Comparison of ENCODE assay signal across 11 cellular contexts in the genomic region with DNA sequence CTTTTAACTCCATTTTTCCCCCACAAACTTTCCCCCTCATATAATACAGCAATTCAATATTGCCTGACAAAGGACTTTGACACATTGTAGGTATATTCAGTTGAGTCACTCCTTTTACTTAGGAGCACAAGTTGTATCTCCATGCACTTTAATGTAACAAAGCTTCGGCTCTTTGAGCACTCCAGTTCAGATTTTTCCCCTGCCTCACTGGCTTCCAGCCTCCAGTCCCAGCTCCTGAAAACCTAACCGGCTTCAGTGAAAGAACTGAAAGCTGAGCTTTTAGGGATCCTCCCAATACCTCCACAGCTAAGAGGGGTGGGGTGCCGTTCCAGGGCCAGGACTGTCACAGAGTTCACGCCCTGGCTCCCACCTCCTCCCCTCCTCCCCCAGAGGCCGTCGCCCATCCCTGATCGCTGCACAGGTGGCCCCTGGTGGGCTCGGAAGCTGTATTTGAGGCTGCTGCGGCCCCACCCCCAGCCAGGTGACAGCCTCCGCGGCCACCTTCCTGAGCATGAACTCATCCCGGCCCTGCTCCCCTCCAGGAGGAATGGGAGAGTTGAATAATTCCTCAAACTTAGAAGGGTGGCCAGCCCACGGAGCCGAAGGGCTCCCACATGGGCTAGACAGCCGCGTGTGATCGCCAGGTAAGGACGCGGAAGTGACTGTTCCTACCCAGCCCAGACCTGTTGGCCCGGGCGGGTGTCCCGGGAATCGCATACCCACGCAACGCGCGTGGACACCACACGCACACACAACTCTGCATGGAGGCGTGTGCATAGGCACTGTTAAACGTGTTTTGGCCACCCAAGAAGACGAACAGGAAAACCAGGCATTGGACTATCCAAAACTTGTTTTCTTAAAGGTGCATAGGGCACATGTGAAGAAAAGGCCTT. TPM values are rescaled to one million over a fixed set of nuclear protein-coding genes. Genes with fewer than 3 reads are reported as not detected.
A peak's percentile ranks its signal among the peaks of the same experiment; 100 is the strongest.
DNase-seq lines count a peak whose midpoint lies in the region; ATAC-seq and TF ChIP-seq lines count a peak whose summit lies in the region.
"Had no signal": no experiment of that assay in that cellular context is flagged by ENCODE, and none has a peak within 500 bp of the region (broad histone marks: within the 10 kb centered on the region; RNA-seq: fewer than 3 reads in every experiment).

No MANE protein-coding gene starts in this region.

- no peaks in the 10 kb centered on the region for H4K20me1 ChIP-seq in neural cell (ENCODE audit: insufficient read depth)

- H2BK120ac ChIP-seq in mesendoderm (ENCODE audit: low read depth, low read length) = no peak overlapping the region

- no peak overlapping the region for H2AK5ac ChIP-seq in mesendoderm (ENCODE audit: low read length)

- H4K8ac ChIP-seq in mesendoderm (ENCODE audit: low read depth, low read length) = no peak overlapping the region

- H3K4me1 ChIP-seq in CD8-positive, alpha-beta T cell (ENCODE audit: insufficient read depth, low read length) = peaks cover 11% of the 10 kb centered on the region
- H3K4me1 ChIP-seq in mesendoderm (ENCODE audit: control insufficient read depth, low read depth, low read length) = peaks cover 6% of the 10 kb centered on the region

- H3K27ac ChIP-seq in CD8-positive, alpha-beta T cell (ENCODE audit: low read depth, low read length) = no peak overlapping the region
- H3K27ac ChIP-seq in epithelial cell of prostate (peak overlapping the region; percentile 70), neural cell (ENCODE audit: low read length) (no peak overlapping the region), mesendoderm (ENCODE audit: low read depth, low read length) (no peak overlapping the region)

- H3K27me3 ChIP-seq in CD8-positive, alpha-beta T cell (ENCODE audit: insufficient read depth, low read length) = peaks cover 18% of the 10 kb centered on the region
- H3K27me3 ChIP-seq in neural cell (ENCODE audit: insufficient read depth, low read depth, low read length) = peaks cover 60% of the 10 kb centered on the region
- H3K27me3 ChIP-seq in mesendoderm (ENCODE audit: insufficient read depth, low read length, poor library complexity) = peaks cover 32% of the 10 kb centered on the region

- H3K23ac ChIP-seq in mesendoderm (ENCODE audit: low read length) = no peak overlapping the region

- H3K9ac ChIP-seq in neural cell (ENCODE audit: low read length) (no peak overlapping the region), mesendoderm (ENCODE audit: low read length) (no peak overlapping the region)

- CTCF ChIA-PET in CD8-positive, alpha-beta T cell (lab: Charles Lee) = no interaction called here
- CTCF ChIA-PET in HEK293T (lab: Yijun Ruan, JAX) = no interaction called here

- no peaks in the 10 kb centered on the region for H3K36me3 ChIP-seq in CD8-positive, alpha-beta T cell (ENCODE audit: insufficient read depth, low read length)
- H3K36me3 ChIP-seq in neural cell (ENCODE audit: insufficient read depth, low read length) (no peaks in the 10 kb centered on the region), mesendoderm (ENCODE audit: control insufficient read depth, insufficient read depth, low read length) (no peaks in the 10 kb centered on the region)

- no peak for TF ChIP-seq EP300 in neural cell (conservative IDR thresholded peaks at IDR 0.05; ENCODE audit: poor library complexity, severe bottlenecking)

- no peak for DNase-seq in CD8-positive, alpha-beta T cell
- DNase-seq in epithelial cell of prostate (ENCODE audit: low read depth, low spot score) (no peak), Ammon's horn (ENCODE audit: low spot score) (no peak), HEK293T (ENCODE audit: extremely low spot score) (no peak), mesendoderm (no peak)
- DNase-seq: activated CD4-positive, alpha-beta T cell treated with anti-CD3 and anti-CD28 coated beads for 48 hours; immature natural killer cell; stimulated activated CD4-positive, alpha-beta T cell treated with anti-CD3 and anti-CD28 coated beads, Interleukin-2, amount 100 ng/mL, for 48 hours had no signal

- no peak for TF ChIP-seq CTCF in CD8-positive, alpha-beta T cell (IDR thresholded peaks at IDR 0.05)
- TF ChIP-seq CTCF in neural cell (IDR thresholded peaks at IDR 0.05; ENCODE audit: poor library complexity, severe bottlenecking) = no peak

- peak overlapping the region; percentile 56 for H3K4me3 Mint-ChIP-seq in CD8-positive, alpha-beta T cell
- H3K4me3 Mint-ChIP-seq in IgD-negative memory B cell = peak overlapping the region; percentile 60 to 91 (median 80)

- no peaks in the 10 kb centered on the region for H3K9me2 ChIP-seq in neural cell (ENCODE audit: insufficient read depth, low read length)

- H3K4me3 ChIP-seq in CD8-positive, alpha-beta T cell (ENCODE audit: low read depth, low read length) = no peak overlapping the region
- H3K4me3 ChIP-seq in neural cell (ENCODE audit: low read length) (peak overlapping the region; percentile 66), mesendoderm (ENCODE audit: low read length) (no peak overlapping the region)

- H3K79me1 ChIP-seq in mesendoderm (ENCODE audit: low read length) = no peaks in the 10 kb centered on the region

- POLR2A ChIA-PET in CD8-positive, alpha-beta T cell (lab: Charles Lee) = no interaction called here
- POLR2A ChIA-PET in HEK293T (lab: Yijun Ruan, JAX) = no interaction called here

- no peak overlapping the region for H3K18ac ChIP-seq in mesendoderm (ENCODE audit: low read length)

- WGBS in mesendoderm (ENCODE audit: extremely low coverage, insufficient coverage, low lambda C conversion rate) = no CpG with 5 or more reads among the region's 31 CpGs

- H3F3A ChIP-seq in neural cell (ENCODE audit: insufficient read depth, low read length, poor library complexity, severe bottlenecking) = no peaks in the 10 kb centered on the region

- intact Hi-C loops in CD8-positive, alpha-beta T cell (cut with DNase I, micrococcal nuclease) = no loop called here

- H3K9me3 Mint-ChIP-seq in CD8-positive, alpha-beta T cell = no peaks in the 10 kb centered on the region
- H3K9me3 Mint-ChIP-seq in IgD-negative memory B cell = no peaks in the 10 kb centered on the region

- H4K5ac ChIP-seq in mesendoderm (ENCODE audit: low read length) = no peak overlapping the region

- no peak overlapping the region for H3K27ac Mint-ChIP-seq in CD8-positive, alpha-beta T cell
- H3K27ac Mint-ChIP-seq in IgD-negative memory B cell = peak overlapping the region in 2 of 3 donors; percentile 15 to 36
- H3K27ac Mint-ChIP-seq: immature natural killer cell had no signal

- H3K4ac ChIP-seq in mesendoderm (ENCODE audit: low read depth, low read length) = no peak overlapping the region

- no peak overlapping the region for H2BK15ac ChIP-seq in mesendoderm (replicated peaks; ENCODE audit: low read depth)

- TF ChIP-seq RAD21 in neural cell (conservative IDR thresholded peaks at IDR 0.05) = no peak

- H3K79me2 ChIP-seq in neural cell (replicated peaks; ENCODE audit: insufficient read depth, low read length) (no peaks in the 10 kb centered on the region), mesendoderm (ENCODE audit: control insufficient read depth, insufficient read depth, low read length) (no peaks in the 10 kb centered on the region)

- peaks cover 50% of the 10 kb centered on the region for H3K27me3 Mint-ChIP-seq in CD8-positive, alpha-beta T cell (ENCODE audit: low read depth)
- peaks cover 32% of the 10 kb centered on the region for H3K27me3 Mint-ChIP-seq in IgD-negative memory B cell

- no peaks in the 10 kb centered on the region for H3K9me3 ChIP-seq in CD8-positive, alpha-beta T cell (ENCODE audit: low read length)
- H3K9me3 ChIP-seq in neural cell (ENCODE audit: low read length) = no peaks in the 10 kb centered on the region

- peaks cover 9% of the 10 kb centered on the region for H3K4me1 Mint-ChIP-seq in CD8-positive, alpha-beta T cell (ENCODE audit: low read depth)
- peaks cover 4 to 29% (median 20%) of the 10 kb centered on the region in 3 donors for H3K4me1 Mint-ChIP-seq in IgD-negative memory B cell

- no peak overlapping the region for H2AFZ ChIP-seq in neural cell (ENCODE audit: low read depth, low read length)

- no peak overlapping the region for H3K4me2 ChIP-seq in neural cell (ENCODE audit: low read length)
- no peak overlapping the region for H3K4me2 ChIP-seq in mesendoderm (ENCODE audit: low read length)

- no peaks in the 10 kb centered on the region for H3K36me3 Mint-ChIP-seq in CD8-positive, alpha-beta T cell
- no peaks in the 10 kb centered on the region for H3K36me3 Mint-ChIP-seq in IgD-negative memory B cell
- H3K36me3 Mint-ChIP-seq: immature natural killer cell had no signal

- ATAC-seq in CD8-positive, alpha-beta T cell = no peak
- no peak for ATAC-seq in HG03039 (IDR thresholded peaks at IDR 0.05; ENCODE audit: unreplicated experiment)

- H2BK5ac ChIP-seq in mesendoderm (ENCODE audit: low read length) = no peak overlapping the region

- no peak overlapping the region for H3K56ac ChIP-seq in mesendoderm (ENCODE audit: low read length)

TF ChIP-seq in neural cell, 6 proteins besides CTCF, POLR2A, EP300 and RAD21 (continues in another document):
- TF ChIP-seq EZH2 (IDR thresholded peaks at IDR 0.05; ENCODE audit: borderline replicate concordance, insufficient read depth, low read length, poor library complexity, severe bottlenecking) = no peak
- no peak for TF ChIP-seq POLR2AphosphoS5 (IDR thresholded peaks at IDR 0.05)
- TF ChIP-seq TAF1 (IDR thresholded peaks at IDR 0.05; ENCODE audit: low read depth) = no peak

TF ChIP-seq in HEK293T, 16 proteins besides CTCF, POLR2A, EP300 and RAD21 (continues in another document):
- TF ChIP-seq NFRKB (IDR thresholded peaks at IDR 0.05) = no peak
- no peak for TF ChIP-seq ARNT (IDR thresholded peaks at IDR 0.05)
- TF ChIP-seq L3MBTL2 (conservative IDR thresholded peaks at IDR 0.05) = no peak
- TF ChIP-seq, protein P1, sequence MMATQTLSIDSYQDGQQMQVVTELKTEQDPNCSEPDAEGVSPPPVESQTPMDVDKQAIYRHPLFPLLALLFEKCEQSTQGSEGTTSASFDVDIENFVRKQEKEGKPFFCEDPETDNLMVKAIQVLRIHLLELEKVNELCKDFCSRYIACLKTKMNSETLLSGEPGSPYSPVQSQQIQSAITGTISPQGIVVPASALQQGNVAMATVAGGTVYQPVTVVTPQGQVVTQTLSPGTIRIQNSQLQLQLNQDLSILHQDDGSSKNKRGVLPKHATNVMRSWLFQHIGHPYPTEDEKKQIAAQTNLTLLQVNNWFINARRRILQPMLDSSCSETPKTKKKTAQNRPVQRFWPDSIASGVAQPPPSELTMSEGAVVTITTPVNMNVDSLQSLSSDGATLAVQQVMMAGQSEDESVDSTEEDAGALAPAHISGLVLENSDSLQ (IDR thresholded peaks at IDR 0.05) = no peak
- no peak for TF ChIP-seq SUZ12 (IDR thresholded peaks at IDR 0.05)
- TF ChIP-seq HDGF (IDR thresholded peaks at IDR 0.05; ENCODE audit: borderline replicate concordance) = no peak
- no peak for TF ChIP-seq CTBP1 (IDR thresholded peaks at IDR 0.05; ENCODE audit: borderline replicate concordance)
- no peak for TF ChIP-seq FOXM1 (IDR thresholded peaks at IDR 0.05; ENCODE audit: borderline replicate concordance)
- no peak for TF ChIP-seq FOXA1 (IDR thresholded peaks at IDR 0.05)
- no peak for TF ChIP-seq BHLHE40 (IDR thresholded peaks at IDR 0.05; ENCODE audit: borderline replicate concordance)
- no peak for TF ChIP-seq FOXK2 (IDR thresholded peaks at IDR 0.05)

RNA-seq across cellular contexts. Expression of gene MYO5B, which starts 1.8 kb away (rescaled TPM):
- total RNA-seq in CD8-positive, alpha-beta T cell = not detected
- 1.2 TPM for polyA plus RNA-seq in IgD-negative memory B cell
- polyA plus RNA-seq in neural cell = 0.38 and 0.42 TPM in 2 replicates
- 0.73 and 1.3 TPM in 2 replicates for polyA minus RNA-seq in neural cell
- 5.0 TPM for polyA plus RNA-seq in mesendoderm (2013, experiment 1 of 2)
- polyA plus RNA-seq in mesendoderm (2013, experiment 2 of 2) = 5.1 TPM
